9 cellular contexts compared by ENCODE assay signal in the genomic region with DNA sequence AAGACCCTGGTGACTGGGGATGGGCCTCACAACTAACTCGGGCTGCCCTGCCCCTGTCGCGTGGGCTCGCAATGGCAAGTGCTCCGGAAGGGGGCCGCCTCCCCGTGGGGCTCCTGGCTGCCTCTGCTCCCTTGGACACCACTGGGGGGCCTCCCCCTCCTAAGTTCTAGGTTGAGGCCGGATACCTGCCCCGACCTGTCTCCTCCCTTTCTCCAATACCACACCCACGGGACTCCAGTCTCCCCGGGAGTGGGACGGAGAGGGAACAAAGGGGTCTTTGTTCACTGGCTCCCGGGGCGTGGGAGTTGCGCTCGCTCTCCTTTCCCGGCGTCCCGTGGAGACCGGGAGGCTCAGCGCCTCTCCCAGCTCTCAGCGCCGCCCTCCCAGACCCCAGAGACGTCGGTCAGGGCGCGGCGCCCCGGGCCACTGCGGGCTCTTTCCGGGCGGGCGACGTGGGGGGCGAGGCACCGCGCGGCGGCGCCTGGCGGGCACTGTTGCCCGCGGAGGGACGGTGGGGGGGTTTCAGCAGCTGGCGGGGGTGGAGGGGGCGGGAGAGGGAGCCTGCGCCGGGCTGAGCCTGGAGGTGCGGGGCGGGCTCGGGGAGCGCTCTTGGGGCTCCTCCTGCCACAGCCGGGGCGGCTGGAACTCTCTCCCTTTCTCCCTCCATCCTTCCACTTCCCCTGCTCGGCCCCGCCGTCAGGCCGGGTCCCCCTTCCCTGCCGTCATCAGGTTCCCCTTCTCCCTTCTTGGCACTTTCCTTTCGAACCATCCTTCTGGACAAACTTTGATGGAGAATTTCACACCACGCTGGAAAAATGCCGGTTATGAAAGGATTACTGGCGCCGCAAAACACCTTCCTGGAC. TPM values are rescaled to one million over a fixed set of nuclear protein-coding genes. Genes with fewer than 3 reads are reported as not detected.
DNase-seq lines count a peak whose midpoint lies in the region; ATAC-seq and TF ChIP-seq lines count a peak whose summit lies in the region.
"Had no signal": no experiment of that assay in that cellular context is flagged by ENCODE, and none has a peak within 500 bp of the region (broad histone marks: within the 10 kb centered on the region; RNA-seq: fewer than 3 reads in every experiment).

Gene KCNH8, plus strand, starts transcription at position 606 of the 863 bp plus-strand sequence. Its CDS starts 210 bp downstream, at position 816.

- CTCF ChIA-PET in Panc1 (lab: Charles Lee) = no interaction called here

- H3K27me3 ChIP-seq in Panc1 (ENCODE audit: control insufficient read depth, insufficient read depth, low read length) = peaks cover 10% of the 10 kb centered on the region; the same call in 1 of the 2 replicates
- H3K27me3 ChIP-seq in breast epithelium = no peaks in the 10 kb centered on the region
- no peaks in the 10 kb centered on the region for H3K27me3 ChIP-seq in layer of hippocampus (ENCODE audit: control insufficient read depth, insufficient read depth, low read length)

- H3K36me3 ChIP-seq in Panc1 (ENCODE audit: control insufficient read depth, insufficient read depth, low read length) (no peaks in the 10 kb centered on the region), breast epithelium (no peaks in the 10 kb centered on the region)

- no peaks in the 10 kb centered on the region for H3K9me3 ChIP-seq in Panc1 (ENCODE audit: control insufficient read depth, insufficient read depth, low read depth, low read length)
- H3K9me3 ChIP-seq in breast epithelium = no peaks in the 10 kb centered on the region

- no peak for TF ChIP-seq POLR2A in breast epithelium (IDR thresholded peaks at IDR 0.05)

- no peak for TF ChIP-seq CTCF in Panc1 (IDR thresholded peaks at IDR 0.05)
- TF ChIP-seq CTCF in breast epithelium (IDR thresholded peaks at IDR 0.05) = no peak

- no TSS peak for BruUV-seq in Panc1 (replicated peaks; lab: Mats Ljungman, UMichigan)

- H3K36me3 Mint-ChIP-seq in stimulated activated memory B cell treated with anti-CD40 and anti-IgM and Interleukin-4, amounts not matched to agents 10 μg/mL and 1 μg/mL and 100 μg/mL, for 72 hours = no peaks in the 10 kb centered on the region

- H3K9me3 Mint-ChIP-seq in stimulated activated memory B cell treated with anti-CD40 and anti-IgM and Interleukin-4, amounts not matched to agents 10 μg/mL and 1 μg/mL and 100 μg/mL, for 72 hours = no peaks in the 10 kb centered on the region

- H3K4me3 Mint-ChIP-seq in stimulated activated memory B cell treated with anti-CD40 and anti-IgM and Interleukin-4, amounts not matched to agents 10 μg/mL and 1 μg/mL and 100 μg/mL, for 72 hours = peak within 1 kb of the TSS; percentile 91

- intact Hi-C loops in Panc1 (cut with micrococcal nuclease; ENCODE audit: unreplicated experiment) (no loop called here), breast epithelium (cut with DNase I; ENCODE audit: low total_unique reads) (loop anchor here (10.0 kb wide), 1 partner anchor 687 kb away; no protein-coding TSS in a partner anchor)

- peaks cover 1% of the 10 kb centered on the region for H3K27me3 Mint-ChIP-seq in stimulated activated memory B cell treated with anti-CD40 and anti-IgM and Interleukin-4, amounts not matched to agents 10 μg/mL and 1 μg/mL and 100 μg/mL, for 72 hours

- H3K4me1 ChIP-seq in Panc1 (ENCODE audit: control insufficient read depth, insufficient read depth, low read length) = peaks cover 4% of the 10 kb centered on the region; the same call in 1 of the 2 replicates
- no peaks in the 10 kb centered on the region for H3K4me1 ChIP-seq in breast epithelium

- ATAC-seq in Panc1 (no peak), GM21576 (IDR thresholded peaks at IDR 0.05; ENCODE audit: unreplicated experiment) (no peak), GM18502 (IDR thresholded peaks at IDR 0.05; ENCODE audit: poor library complexity, unreplicated experiment) (no peak)
- ATAC-seq in stimulated activated memory B cell treated with anti-CD40 and anti-IgM and Interleukin-4, amounts not matched to agents 10 μg/mL and 1 μg/mL and 100 μg/mL, for 72 hours = peak; percentile 34

- H3K4me3 ChIP-seq in Panc1 (ENCODE audit: low read depth in 2 of 2, low read length in 2 of 2) (peak within 1 kb of the TSS; percentile 45 to 67), breast epithelium (peak within 1 kb of the TSS; percentile 51 to 74 (median 67))

- H3K27ac ChIP-seq in Panc1 (ENCODE audit: low read length) (no peak within 1 kb of the TSS), breast epithelium (peak within 1 kb of the TSS; percentile 79 to 80), layer of hippocampus (ENCODE audit: low read depth, low read length) (peak within 1 kb of the TSS; percentile 92)

- DNase-seq in activated gamma-delta T cell treated with Interleukin-2 at 50 U/mL for 16 hours = peak; percentile 5
- DNase-seq in activated gamma-delta T cell (lab: John Stamatoyannopoulos, UW) = no peak
- DNase-seq in Panc1 (ENCODE audit: low read depth, low spot score) = no peak
- peak; percentile 48 to 60 for DNase-seq in breast epithelium (ENCODE audit: low spot score in 2 of 2)

- H3K27ac Mint-ChIP-seq in stimulated activated memory B cell treated with anti-CD40 and anti-IgM and Interleukin-4, amounts not matched to agents 10 μg/mL and 1 μg/mL and 100 μg/mL, for 72 hours = peak within 1 kb of the TSS; percentile 87

- peaks cover 12% of the 10 kb centered on the region for H3K4me1 Mint-ChIP-seq in stimulated activated memory B cell treated with anti-CD40 and anti-IgM and Interleukin-4, amounts not matched to agents 10 μg/mL and 1 μg/mL and 100 μg/mL, for 72 hours

- in situ Hi-C loops in Panc1 (cut with HindIII; ENCODE audit: low pct_unique_long_range_greater_than_20kb, low sequenced_read_pairs) = no loop called here

- POLR2A ChIA-PET in Panc1 (lab: Charles Lee) = no interaction called here

RNA-seq across cellular contexts. Expression of gene KCNH8, which starts in this region (rescaled TPM):
- total RNA-seq in Panc1 (2021; ENCODE audit: unreplicated experiment) (not detected), breast epithelium (1 to 10 TPM in 2 of 3 donors, under 1 TPM in 1; under 0.01 to 4.4 (median 1.3) TPM)
- not detected for polyA plus RNA-seq in Panc1 (2012; ENCODE audit: insufficient read length)
- total RNA-seq: dermis microvascular lymphatic vessel endothelial cell had no signal

Comparison
In these comparisons a context has a peak if more than half of its experiments do, and no peak if none do; other contexts are left out.
1. DNase-seq: peak in activated gamma-delta T cell treated with Interleukin-2 at 50 U/mL for 16 hours (single experiment) and breast epithelium (2 of 2); none in activated gamma-delta T cell (single experiment) and Panc1 (single experiment).